ENCODE assay signal across 15 cellular contexts in genomic region chr20:10910535-10911239, GRCh38.
A peak's percentile ranks its signal among the peaks of the same experiment; 100 is the strongest.
DNase-seq lines count a peak whose midpoint lies in the region; ATAC-seq and TF ChIP-seq lines count a peak whose summit lies in the region.
"Had no signal": no experiment of that assay in that cellular context is flagged by ENCODE, and none has a peak within 500 bp of the region (broad histone marks: within the 10 kb centered on the region; RNA-seq: fewer than 3 reads in every experiment).

No MANE protein-coding gene starts in this region.

- H3K4me3 Mint-ChIP-seq in nephron progenitor cell: no peak overlapping the region
- no peak overlapping the region for H3K4me3 Mint-ChIP-seq in glutamatergic neuron (ENCODE audit: unreplicated experiment)
- H3K4me3 Mint-ChIP-seq: activated CD8-positive, alpha-beta memory T cell treated with anti-CD3 and anti-CD28 coated beads, Interleukin-2, amount 10 ng/mL, durations not matched to agents 7 days and 5 days had no signal

- ATAC-seq in Right ventricle myocardium superior (ENCODE audit: poor library complexity) (peak; percentile 75), HG03097 (IDR thresholded peaks at IDR 0.05; ENCODE audit: low FRiP score, unreplicated experiment) (no peak)
- ATAC-seq: activated CD8-positive, alpha-beta memory T cell treated with anti-CD3 and anti-CD28 coated beads, Interleukin-2, amount 10 ng/mL, durations not matched to agents 7 days and 5 days had no signal

- no peaks in the 10 kb centered on the region for H3K4me1 ChIP-seq in urinary bladder (ENCODE audit: insufficient read depth)

- H3K27ac ChIP-seq in urinary bladder (ENCODE audit: low read depth): no peak overlapping the region
- H3K27ac ChIP-seq: 22Rv1, WERI-Rb-1 had no signal

- peaks cover 6% of the 10 kb centered on the region for H3K4me1 Mint-ChIP-seq in nephron progenitor cell
- H3K4me1 Mint-ChIP-seq in glutamatergic neuron (ENCODE audit: low read depth, unreplicated experiment): no peaks in the 10 kb centered on the region
- H3K4me1 Mint-ChIP-seq: activated CD8-positive, alpha-beta memory T cell treated with anti-CD3 and anti-CD28 coated beads, Interleukin-2, amount 10 ng/mL, durations not matched to agents 7 days and 5 days had no signal

- peak overlapping the region; percentile 7 for H3K4me3 ChIP-seq in urinary bladder (ENCODE audit: low read depth, low read length)

- H3K27ac Mint-ChIP-seq in nephron progenitor cell (peak overlapping the region; percentile 12), glutamatergic neuron (ENCODE audit: unreplicated experiment) (no peak overlapping the region)
- H3K27ac Mint-ChIP-seq: activated CD8-positive, alpha-beta memory T cell treated with anti-CD3 and anti-CD28 coated beads, Interleukin-2, amount 10 ng/mL, durations not matched to agents 7 days and 5 days had no signal

- H3K9me3 Mint-ChIP-seq in nephron progenitor cell: peaks cover 4% of the 10 kb centered on the region
- H3K9me3 Mint-ChIP-seq in glutamatergic neuron (ENCODE audit: unreplicated experiment): no peaks in the 10 kb centered on the region

- DNase-seq in NCI-H2196 (lab: John Stamatoyannopoulos, UW; ENCODE audit: unreplicated experiment): peak; percentile 16
- no peak for DNase-seq in NCI-H2196 treated with DMSO at 0.1 percent for 48 hours (lab: John Stamatoyannopoulos, UW; ENCODE audit: unreplicated experiment)
- DNase-seq in Right ventricle myocardium superior: no peak
- DNase-seq in nephron progenitor cell: no peak
- DNase-seq in hepatic stellate cell (ENCODE audit: low spot score): no peak
- no peak for DNase-seq in glutamatergic neuron
- DNase-seq: activated CD8-positive, alpha-beta memory T cell treated with anti-CD3 and anti-CD28 coated beads, Interleukin-2, amount 10 ng/mL, durations not matched to agents 7 days and 5 days; DND-41; NCI-H146; NCI-H526 treated with DMSO at 0.1 percent for 48 hours; stimulated activated CD4-positive, alpha-beta T cell treated with anti-CD3 and anti-CD28 coated beads, Interleukin-2, amount 100 ng/mL, for 24 hours; WERI-Rb-1 had no signal

- intact Hi-C loops in Right ventricle myocardium superior (cut with DNase I): no loop called here

- WGBS in urinary bladder: 39% methylated on average over 12 of the region's 12 CpGs

- H3K36me3 ChIP-seq in urinary bladder (ENCODE audit: insufficient read depth): no peaks in the 10 kb centered on the region
- H3K36me3 ChIP-seq: WERI-Rb-1 had no signal

- H3K27me3 Mint-ChIP-seq in nephron progenitor cell (ENCODE audit: low read depth, poor library complexity): no peaks in the 10 kb centered on the region
- H3K27me3 Mint-ChIP-seq in glutamatergic neuron (ENCODE audit: unreplicated experiment): no peaks in the 10 kb centered on the region
- H3K27me3 Mint-ChIP-seq: activated CD8-positive, alpha-beta memory T cell treated with anti-CD3 and anti-CD28 coated beads, Interleukin-2, amount 10 ng/mL, durations not matched to agents 7 days and 5 days had no signal

- no peak for TF ChIP-seq CTCF in nephron progenitor cell (IDR thresholded peaks at IDR 0.05)
- TF ChIP-seq CTCF in glutamatergic neuron (IDR thresholded peaks at IDR 0.05; ENCODE audit: partially characterized antibody, unreplicated experiment): no peak

- no peaks in the 10 kb centered on the region for H3K36me3 Mint-ChIP-seq in nephron progenitor cell (ENCODE audit: low read depth)
- no peaks in the 10 kb centered on the region for H3K36me3 Mint-ChIP-seq in glutamatergic neuron (ENCODE audit: unreplicated experiment)
- H3K36me3 Mint-ChIP-seq: activated CD8-positive, alpha-beta memory T cell treated with anti-CD3 and anti-CD28 coated beads, Interleukin-2, amount 10 ng/mL, durations not matched to agents 7 days and 5 days had no signal
